1 cellular context compared by ENCODE assay signal in genomic region chr20:14069796-14070195, GRCh38.
TF ChIP-seq lines count a peak whose summit lies in the region.

No MANE protein-coding gene starts in this region.

TF ChIP-seq in GM23338, 12 proteins besides CTCF, POLR2A, EP300 and RAD21 (continued from another document):
- TF ChIP-seq ZNF462 (CRISPR knock-in tag; IDR thresholded peaks at IDR 0.05) (no peak), ZNF114 (CRISPR knock-in tag; IDR thresholded peaks at IDR 0.05) (no peak), NANOG (IDR thresholded peaks at IDR 0.05; ENCODE audit: borderline replicate concordance) (no peak), ZNF331 (CRISPR knock-in tag; IDR thresholded peaks at IDR 0.05; ENCODE audit: low read depth) (no peak), EZH2 (IDR thresholded peaks at IDR 0.05; ENCODE audit: low read depth, unreplicated experiment) (no peak)
- TF ChIP-seq, protein P1, sequence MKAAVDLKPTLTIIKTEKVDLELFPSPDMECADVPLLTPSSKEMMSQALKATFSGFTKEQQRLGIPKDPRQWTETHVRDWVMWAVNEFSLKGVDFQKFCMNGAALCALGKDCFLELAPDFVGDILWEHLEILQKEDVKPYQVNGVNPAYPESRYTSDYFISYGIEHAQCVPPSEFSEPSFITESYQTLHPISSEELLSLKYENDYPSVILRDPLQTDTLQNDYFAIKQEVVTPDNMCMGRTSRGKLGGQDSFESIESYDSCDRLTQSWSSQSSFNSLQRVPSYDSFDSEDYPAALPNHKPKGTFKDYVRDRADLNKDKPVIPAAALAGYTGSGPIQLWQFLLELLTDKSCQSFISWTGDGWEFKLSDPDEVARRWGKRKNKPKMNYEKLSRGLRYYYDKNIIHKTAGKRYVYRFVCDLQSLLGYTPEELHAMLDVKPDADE (IDR thresholded peaks at IDR 0.05), result no peak
